In genomic region chr1:16903458-16903796, GRCh38 we compare ENCODE assay signal across 10 cellular contexts. TPM values are rescaled to one million over a fixed set of nuclear protein-coding genes. Genes with fewer than 3 reads are reported as not detected.
DNase-seq lines count a peak whose midpoint lies in the region; ATAC-seq and TF ChIP-seq lines count a peak whose summit lies in the region.
"Had no signal": no experiment of that assay in that cellular context is flagged by ENCODE, and none has a peak within 500 bp of the region (broad histone marks: within the 10 kb centered on the region; RNA-seq: fewer than 3 reads in every experiment).

No MANE protein-coding gene starts in this region.

- H3K36me3 Mint-ChIP-seq in CD4-positive, alpha-beta memory T cell: no peaks in the 10 kb centered on the region
- H3K36me3 Mint-ChIP-seq in progenitor cell of endocrine pancreas (ENCODE audit: insufficient read depth): no peaks in the 10 kb centered on the region
- H3K36me3 Mint-ChIP-seq: activated naive CD8-positive, alpha-beta T cell had no signal

- H3K27ac ChIP-seq in CD4-positive, alpha-beta memory T cell (ENCODE audit: low read depth, low read length): peak overlapping the region; percentile 97
- peak overlapping the region; percentile 92 for H3K27ac ChIP-seq in epithelial cell of prostate

- no peaks in the 10 kb centered on the region for H3K27me3 Mint-ChIP-seq in CD4-positive, alpha-beta memory T cell
- no peaks in the 10 kb centered on the region for H3K27me3 Mint-ChIP-seq in progenitor cell of endocrine pancreas
- H3K27me3 Mint-ChIP-seq: activated naive CD8-positive, alpha-beta T cell had no signal

- intact Hi-C loops in CD4-positive, alpha-beta memory T cell (cut with micrococcal nuclease): loop anchor here (10.0 kb wide), 1 partner anchor 1069 kb away; no protein-coding TSS in a partner anchor

- no peak for TF ChIP-seq CTCF in progenitor cell of endocrine pancreas (IDR thresholded peaks at IDR 0.05; ENCODE audit: unreplicated experiment)

- H3K27me3 ChIP-seq in CD4-positive, alpha-beta memory T cell (ENCODE audit: insufficient read depth, low read length): no peaks in the 10 kb centered on the region

- POLR2A ChIA-PET in CD4-positive, alpha-beta memory T cell (lab: Charles Lee; ENCODE audit: partially characterized antibody): interaction anchor here (0.6 to 4.7 kb wide), 15 partner anchors 11 to 1069 kb away, joined by 3 to 82 read pairs (median 9); partner anchors contain the start of genes CROCC and NECAP2

- no peaks in the 10 kb centered on the region for H3K36me3 ChIP-seq in CD4-positive, alpha-beta memory T cell (ENCODE audit: insufficient read depth, low read length)

- peak overlapping the region in 1 of 7 donors; percentile 85 for H3K27ac Mint-ChIP-seq in CD4-positive, alpha-beta memory T cell
- H3K27ac Mint-ChIP-seq in progenitor cell of endocrine pancreas: peak overlapping the region; percentile 87

- H3K4me1 Mint-ChIP-seq in CD4-positive, alpha-beta memory T cell: peaks cover 12 to 39% (median 18%) of the 10 kb centered on the region in 4 donors
- H3K4me1 Mint-ChIP-seq in progenitor cell of endocrine pancreas (ENCODE audit: low read depth): peaks cover 13% of the 10 kb centered on the region

- CTCF ChIA-PET in CD4-positive, alpha-beta memory T cell (lab: Charles Lee; ENCODE audit: partially characterized antibody): interaction anchor here (1.0 to 1.6 kb wide), 5 partner anchors 13 to 463 kb away, joined by 4 to 5 read pairs (median 4); partner anchors contain the start of gene NECAP2

- peaks cover 0 to 6% (median 2%) of the 10 kb centered on the region in 8 donors for H3K9me3 Mint-ChIP-seq in CD4-positive, alpha-beta memory T cell
- H3K9me3 Mint-ChIP-seq in progenitor cell of endocrine pancreas (ENCODE audit: low read depth): no peaks in the 10 kb centered on the region

- H3K4me1 ChIP-seq in CD4-positive, alpha-beta memory T cell (ENCODE audit: insufficient read depth, low read length): peaks cover 35% of the 10 kb centered on the region

- no peak for ATAC-seq in HG03457 (IDR thresholded peaks at IDR 0.05; ENCODE audit: unreplicated experiment)

- peak overlapping the region; percentile 13 to 66 for H3K4me3 ChIP-seq in CD4-positive, alpha-beta memory T cell (ENCODE audit: low read length in 2 of 2)

- no peaks in the 10 kb centered on the region for H3K9me3 ChIP-seq in CD4-positive, alpha-beta memory T cell (ENCODE audit: control insufficient read depth in 1 of 2, low read length in 2 of 2)

- DNase-seq in CD4-positive, alpha-beta memory T cell: no peak
- DNase-seq in NAMALWA (ENCODE audit: low spot score) (peak; percentile 60), epithelial cell of prostate (ENCODE audit: low read depth, low spot score) (no peak), progenitor cell of endocrine pancreas (ENCODE audit: low spot score, unreplicated experiment) (no peak), mucosa of gallbladder (ENCODE audit: low spot score) (no peak), NCI-H1048 (lab: John Stamatoyannopoulos, UW) (no peak)
- DNase-seq in activated naive CD4-positive, alpha-beta T cell (lab: John Stamatoyannopoulos, UW): no peak
- DNase-seq: SW 1271 had no signal

- H3K4me3 Mint-ChIP-seq in CD4-positive, alpha-beta memory T cell: no peak overlapping the region
- H3K4me3 Mint-ChIP-seq in progenitor cell of endocrine pancreas (ENCODE audit: low read depth): no peak overlapping the region
- H3K4me3 Mint-ChIP-seq: activated naive CD8-positive, alpha-beta T cell had no signal

RNA-seq across cellular contexts. Expression of gene RNU1-2, which starts 7.6 kb away (rescaled TPM):
- 1,000 to 10,000 TPM; 3,010 to 3,866 TPM for total RNA-seq in CD4-positive, alpha-beta memory T cell
- polyA plus RNA-seq in CD4-positive, alpha-beta memory T cell: not detected
- total RNA-seq in progenitor cell of endocrine pancreas (3,923 and 3,957 TPM in 2 replicates), mucosa of gallbladder (1,358 TPM)

RNA-seq across cellular contexts. Expression of gene CROCC, which starts 18.3 kb away (rescaled TPM):
- total RNA-seq in CD4-positive, alpha-beta memory T cell: 10 to 100 TPM; 84.9 to 91.7 TPM
- 1 to 10 TPM in 1 of 2 donors, under 1 TPM in 1; 0.77 to 8.4 TPM for polyA plus RNA-seq in CD4-positive, alpha-beta memory T cell
- total RNA-seq in progenitor cell of endocrine pancreas (51.5 TPM in 2 replicates), mucosa of gallbladder (33.0 TPM)
